Comparison of ENCODE assay signal across 2 cellular contexts in genomic region chr3:15521573-15521965, GRCh38.
TF ChIP-seq lines count a peak whose summit lies in the region.

TSS of gene COLQ (minus strand) at chr3:15521706. CDS start at chr3:15521625, 81 bp downstream.

TF ChIP-seq in GM23338, 12 proteins besides CTCF, POLR2A, EP300 and RAD21:
- TF ChIP-seq REST (IDR thresholded peaks at IDR 0.05; ENCODE audit: unreplicated experiment) (no peak), CREB1 (CRISPR knock-in tag; IDR thresholded peaks at IDR 0.05; ENCODE audit: low read depth) (no peak)
TF ChIP-seq in GM23338: peak in this region for 0.

TF ChIP-seq in K562, 482 proteins besides CTCF, POLR2A, EP300 and RAD21 (continued from another document):
- TF ChIP-seq ATF3 (IDR thresholded peaks at IDR 0.05) (no peak), ATF3 (CRISPR knock-in tag; conservative IDR thresholded peaks at IDR 0.05) (no peak), TBP (optimal IDR thresholded peaks at IDR 0.05; ENCODE audit: low read depth, low read length) (no peak), CUX1 (CRISPR knock-in tag; IDR thresholded peaks at IDR 0.05) (no peak), OTX1 (CRISPR knock-in tag; IDR thresholded peaks at IDR 0.05) (0 out of 2 replicates have a peak, but pooled peaks have one; percentile 20), HBP1 (CRISPR knock-in tag; IDR thresholded peaks at IDR 0.05) (0 out of 2 replicates have a peak, but pooled peaks have one; percentile 52), ARID1B (IDR thresholded peaks at IDR 0.05) (0 out of 2 replicates have a peak, but pooled peaks have one; percentile 11), TFE3 (CRISPR knock-in tag; IDR thresholded peaks at IDR 0.05) (no peak), PCBP2 (IDR thresholded peaks at IDR 0.05; ENCODE audit: low read depth, low read length, poor library complexity, severe bottlenecking) (no peak), EWSR1 (IDR thresholded peaks at IDR 0.05; ENCODE audit: borderline replicate concordance, low read depth, partially characterized antibody) (no peak), CXXC5 (CRISPR knock-in tag; IDR thresholded peaks at IDR 0.05) (peak; percentile 40; the same call in 1 of the 2 replicates)
